In genomic region chr20:62918137-62918536, GRCh38 we compare ENCODE assay signal across 10 cellular contexts. TPM values are rescaled to one million over a fixed set of nuclear protein-coding genes. Genes with fewer than 3 reads are reported as not detected.
A peak's percentile ranks its signal among the peaks of the same experiment; 100 is the strongest.
DNase-seq lines count a peak whose midpoint lies in the region; ATAC-seq and TF ChIP-seq lines count a peak whose summit lies in the region.
"Had no signal": no experiment of that assay in that cellular context is flagged by ENCODE, and none has a peak within 500 bp of the region (broad histone marks: within the 10 kb centered on the region; RNA-seq: fewer than 3 reads in every experiment).

No MANE protein-coding gene starts in this region.

- H3K27me3 Mint-ChIP-seq in IgD-negative memory B cell (no peaks in the 10 kb centered on the region), neural crest cell (ENCODE audit: low read depth) (no peaks in the 10 kb centered on the region)
- no peaks in the 10 kb centered on the region for H3K27me3 Mint-ChIP-seq in activated T-helper 2 cell treated with anti-CD3 and anti-CD28 coated beads, Interferon-gamma antibody, Interleukin-2, Interleukin-4, amounts not matched to agents 10 μg/mL and 5 μg/mL and 100 μg/mL, durations not matched to agents 14 hours and 24 hours and 36 hours (ENCODE audit: low read depth)

- H3K4me3 ChIP-seq in GM12865 (ENCODE audit: low read depth, low read length): no peak overlapping the region; the same call in 1 of the 2 replicates
- no peak overlapping the region for H3K4me3 ChIP-seq in upper lobe of right lung
- H3K4me3 ChIP-seq: smooth muscle cell had no signal

- H3K36me3 ChIP-seq in upper lobe of right lung: peaks cover 11% of the 10 kb centered on the region

- peaks cover 95% of the 10 kb centered on the region for H3K4me1 ChIP-seq in upper lobe of right lung

- H3K27ac ChIP-seq in upper lobe of right lung: no peak overlapping the region

- TF ChIP-seq CTCF in GM12865 (IDR thresholded peaks at IDR 0.05; ENCODE audit: insufficient read depth, low read depth, low read length, missing control alignments): no peak
- no peak for TF ChIP-seq CTCF in neural crest cell (conservative IDR thresholded peaks at IDR 0.05)
- no peak for TF ChIP-seq CTCF in upper lobe of right lung (IDR thresholded peaks at IDR 0.05)

- intact Hi-C loops in activated T-helper 2 cell treated with anti-CD3 and anti-CD28 coated beads, Interferon-gamma antibody, Interleukin-2, Interleukin-4, amounts not matched to agents 10 μg/mL and 5 μg/mL and 100 μg/mL, durations not matched to agents 14 hours and 24 hours and 36 hours (cut with micrococcal nuclease): loop anchor here (2.0 kb wide), 1 partner anchor 19 kb away; no protein-coding TSS in a partner anchor
- intact Hi-C loops in upper lobe of right lung (cut with DNase I): no loop called here

- H3K36me3 Mint-ChIP-seq in IgD-negative memory B cell: no peaks in the 10 kb centered on the region
- H3K36me3 Mint-ChIP-seq in activated T-helper 2 cell treated with anti-CD3 and anti-CD28 coated beads, Interferon-gamma antibody, Interleukin-2, Interleukin-4, amounts not matched to agents 10 μg/mL and 5 μg/mL and 100 μg/mL, durations not matched to agents 14 hours and 24 hours and 36 hours (ENCODE audit: low read depth): peaks cover 36% of the 10 kb centered on the region
- no peaks in the 10 kb centered on the region for H3K36me3 Mint-ChIP-seq in neural crest cell (ENCODE audit: low read depth)

- DNase-seq in GM12865 (ENCODE audit: low read depth): peak; percentile 71
- no peak for DNase-seq in activated T-helper 2 cell treated with anti-CD3 and anti-CD28 coated beads, Interferon-gamma antibody, Interleukin-2, Interleukin-4, amounts not matched to agents 10 μg/mL and 5 μg/mL and 100 μg/mL, durations not matched to agents 14 hours and 24 hours and 36 hours (ENCODE audit: low spot score)
- DNase-seq in neural crest cell (ENCODE audit: low read depth, low spot score): no peak
- DNase-seq in medulla oblongata (ENCODE audit: extremely low spot score): no peak
- no peak for DNase-seq in retina
- DNase-seq in upper lobe of right lung: no peak
- DNase-seq: cerebellar nuclear complex, NCI-H187 treated with DMSO at 0.1 percent for 48 hours had no signal

- H3K27ac Mint-ChIP-seq in IgD-negative memory B cell (peak overlapping the region in 2 of 3 donors; percentile 29 to 54), neural crest cell (ENCODE audit: unreplicated experiment) (no peak overlapping the region)
- peak overlapping the region; percentile 84 for H3K27ac Mint-ChIP-seq in activated T-helper 2 cell treated with anti-CD3 and anti-CD28 coated beads, Interferon-gamma antibody, Interleukin-2, Interleukin-4, amounts not matched to agents 10 μg/mL and 5 μg/mL and 100 μg/mL, durations not matched to agents 14 hours and 24 hours and 36 hours

- H3K9me3 Mint-ChIP-seq in IgD-negative memory B cell (no peaks in the 10 kb centered on the region), neural crest cell (no peaks in the 10 kb centered on the region)
- H3K9me3 Mint-ChIP-seq in activated T-helper 2 cell treated with anti-CD3 and anti-CD28 coated beads, Interferon-gamma antibody, Interleukin-2, Interleukin-4, amounts not matched to agents 10 μg/mL and 5 μg/mL and 100 μg/mL, durations not matched to agents 14 hours and 24 hours and 36 hours: no peaks in the 10 kb centered on the region

- H3K9me3 ChIP-seq in upper lobe of right lung: no peaks in the 10 kb centered on the region

- H3K4me1 Mint-ChIP-seq in IgD-negative memory B cell: peaks cover 54 to 69% (median 58%) of the 10 kb centered on the region in 3 donors
- peaks cover 67% of the 10 kb centered on the region for H3K4me1 Mint-ChIP-seq in activated T-helper 2 cell treated with anti-CD3 and anti-CD28 coated beads, Interferon-gamma antibody, Interleukin-2, Interleukin-4, amounts not matched to agents 10 μg/mL and 5 μg/mL and 100 μg/mL, durations not matched to agents 14 hours and 24 hours and 36 hours (ENCODE audit: low read depth)
- peaks cover 74% of the 10 kb centered on the region for H3K4me1 Mint-ChIP-seq in neural crest cell

- H3K4me3 Mint-ChIP-seq in IgD-negative memory B cell (peak overlapping the region; percentile 65 to 94 (median 78)), neural crest cell (peak overlapping the region; percentile 28)
- peak overlapping the region; percentile 66 for H3K4me3 Mint-ChIP-seq in activated T-helper 2 cell treated with anti-CD3 and anti-CD28 coated beads, Interferon-gamma antibody, Interleukin-2, Interleukin-4, amounts not matched to agents 10 μg/mL and 5 μg/mL and 100 μg/mL, durations not matched to agents 14 hours and 24 hours and 36 hours (ENCODE audit: low read depth)

- ATAC-seq in upper lobe of right lung: no peak

- no peaks in the 10 kb centered on the region for H3K27me3 ChIP-seq in upper lobe of right lung

RNA-seq across cellular contexts. Expression of gene DIDO1, which starts 8.2 kb away (rescaled TPM):
- polyA plus RNA-seq in IgD-negative memory B cell: 42.8 TPM
- 57.9 and 59.8 TPM in 2 replicates for total RNA-seq in activated T-helper 2 cell treated with anti-CD3 and anti-CD28 coated beads, Interferon-gamma antibody, Interleukin-2, Interleukin-4, amounts not matched to agents 10 μg/mL and 5 μg/mL and 100 μg/mL, durations not matched to agents 14 hours and 24 hours and 36 hours
- total RNA-seq in neural crest cell (72.0 TPM in 2 replicates), upper lobe of right lung (55.5 TPM)

RNA-seq across cellular contexts. Expression of gene GID8, which starts 19.8 kb away (rescaled TPM):
- polyA plus RNA-seq in IgD-negative memory B cell: 12.1 TPM
- total RNA-seq in activated T-helper 2 cell treated with anti-CD3 and anti-CD28 coated beads, Interferon-gamma antibody, Interleukin-2, Interleukin-4, amounts not matched to agents 10 μg/mL and 5 μg/mL and 100 μg/mL, durations not matched to agents 14 hours and 24 hours and 36 hours: 50.5 and 53.7 TPM in 2 replicates
- total RNA-seq in neural crest cell: 62.3 and 65.6 TPM in 2 replicates
- total RNA-seq in upper lobe of right lung: 27.4 TPM

RNA-seq across cellular contexts. Expression of gene SLC17A9, which starts 34.4 kb away (rescaled TPM):
- 4.1 TPM for polyA plus RNA-seq in IgD-negative memory B cell
- 20.2 and 21.4 TPM in 2 replicates for total RNA-seq in activated T-helper 2 cell treated with anti-CD3 and anti-CD28 coated beads, Interferon-gamma antibody, Interleukin-2, Interleukin-4, amounts not matched to agents 10 μg/mL and 5 μg/mL and 100 μg/mL, durations not matched to agents 14 hours and 24 hours and 36 hours
- total RNA-seq in neural crest cell: 1.2 and 1.4 TPM in 2 replicates
- 15.2 TPM for total RNA-seq in upper lobe of right lung

RNA-seq across cellular contexts. Expression of gene TCFL5, which starts 56.5 kb away (rescaled TPM):
- polyA plus RNA-seq in IgD-negative memory B cell: 1.2 TPM
- 5.7 and 7.1 TPM in 2 replicates for total RNA-seq in activated T-helper 2 cell treated with anti-CD3 and anti-CD28 coated beads, Interferon-gamma antibody, Interleukin-2, Interleukin-4, amounts not matched to agents 10 μg/mL and 5 μg/mL and 100 μg/mL, durations not matched to agents 14 hours and 24 hours and 36 hours
- total RNA-seq in neural crest cell (17.5 and 17.6 TPM in 2 replicates), upper lobe of right lung (7.8 TPM)
